ENCODE assay signal across 8 cellular contexts in genomic region chr19:5904302-5905071, GRCh38.
DNase-seq lines count a peak whose midpoint lies in the region; ATAC-seq and TF ChIP-seq lines count a peak whose summit lies in the region.

Gene VMAC, plus strand, starts transcription at chr19:5904872. Its CDS starts 19 bp downstream, at chr19:5904891.

- peak within 1 kb of the TSS; percentile 97 for H3K4me3 ChIP-seq in OCI-LY1 (ENCODE audit: low read depth, low read length, poor library complexity, severe bottlenecking)

- H3K27me3 ChIP-seq in OCI-LY1 (ENCODE audit: insufficient read depth, low read length): no peaks in the 10 kb centered on the region

- H3F3A ChIP-seq in OCI-LY1 (ENCODE audit: insufficient read depth, low read length): no peaks in the 10 kb centered on the region

- DNase-seq in DMS 273 (lab: John Stamatoyannopoulos, UW; ENCODE audit: unreplicated experiment) (peak; percentile 100), HuH-7 (ENCODE audit: low spot score) (peak; percentile 92), activated T-cell treated with anti-CD3 and anti-CD28 coated beads for 24 hours (ENCODE audit: low read depth) (peak; percentile 100), epidermal melanocyte (ENCODE audit: insufficient read length, low spot score) (peak; percentile 96), midbrain (lab: John Stamatoyannopoulos, UW) (peak; percentile 100)
- peak; percentile 100 for DNase-seq in stimulated activated CD8-positive, alpha-beta memory T cell treated with anti-CD3 and anti-CD28 coated beads, Interleukin-15, amount 100 ng/mL, for 48 hours (ENCODE audit: low read depth in 2 of 2)

- peak within 1 kb of the TSS; percentile 82 for H3K27ac ChIP-seq in OCI-LY1 (ENCODE audit: low read depth, low read length, poor library complexity, severe bottlenecking)

- no peak for TF ChIP-seq CTCF in OCI-LY1 (IDR thresholded peaks at IDR 0.05; ENCODE audit: low read length)

- H3K4me2 ChIP-seq in OCI-LY1 (ENCODE audit: low read length): peak within 1 kb of the TSS; percentile 88

- H3K36me3 ChIP-seq in OCI-LY1 (ENCODE audit: insufficient read depth, low read length): peaks cover 16% of the 10 kb centered on the region

- H3K9me2 ChIP-seq in OCI-LY1 (ENCODE audit: low read depth, low read length): no peaks in the 10 kb centered on the region

- peak within 1 kb of the TSS; percentile 99 for H3K9ac ChIP-seq in OCI-LY1 (ENCODE audit: low read length)

- peaks cover 18% of the 10 kb centered on the region for H3K4me1 ChIP-seq in OCI-LY1 (ENCODE audit: insufficient read depth, low read length, severe bottlenecking)

- H3K9me3 ChIP-seq in OCI-LY1 (ENCODE audit: low read length): no peaks in the 10 kb centered on the region

- H2AFZ ChIP-seq in OCI-LY1 (ENCODE audit: low read length): 0 out of 2 replicates have a peak within 1 kb of the TSS, but pooled peaks have one; percentile 31

- ATAC-seq in GM21526 (IDR thresholded peaks at IDR 0.05; ENCODE audit: low FRiP score, unreplicated experiment): peak; percentile 74

- no peaks in the 10 kb centered on the region for H4K20me1 ChIP-seq in OCI-LY1 (ENCODE audit: insufficient read depth, low read length)

- H3K79me2 ChIP-seq in OCI-LY1 (ENCODE audit: insufficient read depth, low read length): peaks cover 30% of the 10 kb centered on the region

Comparison
In these comparisons a context has a peak if more than half of its experiments do, and no peak if none do; other contexts are left out.
1. Peak in every context shown above with its lines: DNase-seq, ATAC-seq, H3K4me3 ChIP-seq and H3K27ac ChIP-seq.